Comparison of ENCODE assay signal across 7 cellular contexts in genomic region chr17:78013683-78014467, GRCh38. TPM values are rescaled to one million over a fixed set of nuclear protein-coding genes. Genes with fewer than 3 reads are reported as not detected.
DNase-seq lines count a peak whose midpoint lies in the region; ATAC-seq, FAIRE-seq and TF ChIP-seq lines count a peak whose summit lies in the region.

No MANE protein-coding gene starts in this region.

- POLR2A ChIA-PET in GM12878 (lab: Charles Lee) = no interaction called here

- H3K4me3 ChIP-seq in GM06990 (replicated peaks; ENCODE audit: low read depth, low read length) (no peak overlapping the region), NB4 (ENCODE audit: low read depth, low read length) (no peak overlapping the region), GM12878 (no peak overlapping the region)

- peak; percentile 87 for ATAC-seq in SK-N-SH treated with all-trans-retinoic acid at 6 μM for 48 hours
- ATAC-seq in GM12878 = peak; percentile 74
- ATAC-seq in HG03469 (IDR thresholded peaks at IDR 0.05; ENCODE audit: unreplicated experiment) = no peak

- H3K9ac ChIP-seq in GM12878 (ENCODE audit: control insufficient read depth, insufficient read depth, low read length) = no peak overlapping the region

- DNase-seq in GM06990 (ENCODE audit: extremely low read depth, insufficient read length) = no peak
- peak; percentile 74 for DNase-seq in NB4 (ENCODE audit: low read depth)
- peak; percentile 20 for DNase-seq in GM12878 (ENCODE audit: low read depth, low spot score)
- DNase-seq in iPS-NIHi11 (ENCODE audit: low spot score) = peak; percentile 61
- DNase-seq in stimulated activated CD4-positive, alpha-beta T cell treated with anti-CD3 and anti-CD28 coated beads, Interleukin-12 subunit alpha, Interleukin-12 subunit beta, amount 100 ng/mL, for 48 hours (ENCODE audit: low read depth in 2 of 3, low spot score in 1 of 3) = peak in 2 of 3 donors; percentile 12 to 57

- SMC1A ChIA-PET in GM12878 (lab: Charles Lee; ENCODE audit: uncharacterized antibody, unreplicated experiment) = interaction anchor here (0.5 to 4.1 kb wide), 31 partner anchors 10 to 687 kb away, joined by 3 to 35 read pairs (median 4); no protein-coding TSS in a partner anchor

- RAD21 ChIA-PET in GM12878 (lab: Charles Lee; ENCODE audit: unreplicated experiment) = interaction anchor here (0.6 to 4.3 kb wide), 27 partner anchors 9 to 683 kb away, joined by 3 to 41 read pairs (median 4); partner anchors contain the start of gene TNRC6C

- no peak overlapping the region for H3K4me2 ChIP-seq in GM12878 (ENCODE audit: control insufficient read depth, insufficient read depth)

- TF ChIP-seq CTCF in GM06990 (IDR thresholded peaks at IDR 0.05; ENCODE audit: insufficient read depth, low read length, poor library complexity, severe bottlenecking) = peak; percentile 74
- TF ChIP-seq CTCF in NB4 (IDR thresholded peaks at IDR 0.05; ENCODE audit: low read depth, low read length) = peak; percentile 64
- peak; percentile 67 to 89 (median 79) for TF ChIP-seq CTCF in GM12878 (IDR thresholded peaks at IDR 0.05 in 2 of 3, conservative IDR thresholded peaks at IDR 0.05 in 1 of 3; ENCODE audit: control insufficient read depth in 2 of 3, extremely low read depth in 1 of 3, insufficient read depth in 1 of 3, low read depth in 3 of 3, low read length in 3 of 3)

- H3K4me1 ChIP-seq in GM12878 (ENCODE audit: control insufficient read depth, insufficient read depth, low read length) = no peaks in the 10 kb centered on the region

- 41% methylated on average over 4 of the region's 4 CpGs for WGBS in GM12878 (ENCODE audit: insufficient coverage, insufficient replicate concordance, low lambda C conversion rate, missing lambda C conversion rate)

- H3K79me2 ChIP-seq in GM12878 (ENCODE audit: control insufficient read depth, insufficient read depth, low read length) = no peaks in the 10 kb centered on the region

- H3K27me3 ChIP-seq in GM06990 (replicated peaks; ENCODE audit: control insufficient read depth, insufficient read depth, low read length) (no peaks in the 10 kb centered on the region; the same call in 1 of the 2 replicates), GM12878 (replicated peaks in 1 of 2; ENCODE audit: control insufficient read depth in 2 of 2, insufficient read depth in 2 of 2, low read length in 1 of 2) (no peaks in the 10 kb centered on the region)

- TF ChIP-seq EP300 in GM12878 (IDR thresholded peaks at IDR 0.05; ENCODE audit: borderline replicate concordance in 1 of 2, control insufficient read depth in 1 of 2, low read depth in 2 of 2, low read length in 2 of 2) = no peak

- no peak overlapping the region for H3K27ac ChIP-seq in GM12878 (ENCODE audit: control insufficient read depth, insufficient read depth)

- H3K36me3 ChIP-seq in GM06990 (ENCODE audit: control insufficient read depth, insufficient read depth, low read length) (no peaks in the 10 kb centered on the region), GM12878 (ENCODE audit: control insufficient read depth in 2 of 2, insufficient read depth in 2 of 2, low read length in 1 of 2) (no peaks in the 10 kb centered on the region)

- intact Hi-C loops in GM12878 (cut with micrococcal nuclease; ENCODE audit: unreplicated experiment) = loop anchor here (1.0 kb wide), 2 partner anchors 242 to 472 kb away; no protein-coding TSS in a partner anchor

- CTCF ChIA-PET in GM12878 (lab: Yijun Ruan, JAX) = interaction anchor here (0.6 to 9.4 kb wide), 60 partner anchors 9 to 1674 kb away, joined by 3 to 111 read pairs (median 4); no protein-coding TSS in a partner anchor

- peak; percentile 90 for FAIRE-seq in GM12878 (lab: Jason Lieb, UNC)

- in situ Hi-C loops in GM12878 (cut with MboI) = loop anchor here (5.0 kb wide), 1 partner anchor 477 kb away; no protein-coding TSS in a partner anchor

- BruUV-seq in GM12878 (replicated peaks; lab: Mats Ljungman, UMichigan) = no TSS peak

- no peaks in the 10 kb centered on the region for H3K9me3 ChIP-seq in GM12878 (replicated peaks; ENCODE audit: control insufficient read depth, insufficient read depth, low read length)

- H2AFZ ChIP-seq in GM12878 (ENCODE audit: control insufficient read depth, low read depth, low read length) = no peak overlapping the region

- TF ChIP-seq POLR2A in NB4 (IDR thresholded peaks at IDR 0.05; ENCODE audit: extremely low read depth, insufficient read length) (no peak), GM12878 (IDR thresholded peaks at IDR 0.05; ENCODE audit: low read depth, low read length) (no peak)

- peak; percentile 94 for TF ChIP-seq RAD21 in GM12878 (IDR thresholded peaks at IDR 0.05; ENCODE audit: insufficient read depth, low read depth, low read length)

- no peaks in the 10 kb centered on the region for H4K20me1 ChIP-seq in GM12878 (ENCODE audit: control insufficient read depth, insufficient read depth)

TF ChIP-seq in SK-N-SH treated with all-trans-retinoic acid at 6 μM for 48 hours, 23 proteins besides CTCF, POLR2A, EP300 and RAD21:
- TF ChIP-seq ZNF8 (CRISPR knock-in tag; IDR thresholded peaks at IDR 0.05) (peak; percentile 67; the same call in 1 of the 2 replicates), ZNF70 (CRISPR knock-in tag; IDR thresholded peaks at IDR 0.05) (no peak; the same call in 1 of the 2 replicates)

TF ChIP-seq in GM12878, 131 proteins besides CTCF, POLR2A, EP300 and RAD21:
- TF ChIP-seq, protein P1, sequence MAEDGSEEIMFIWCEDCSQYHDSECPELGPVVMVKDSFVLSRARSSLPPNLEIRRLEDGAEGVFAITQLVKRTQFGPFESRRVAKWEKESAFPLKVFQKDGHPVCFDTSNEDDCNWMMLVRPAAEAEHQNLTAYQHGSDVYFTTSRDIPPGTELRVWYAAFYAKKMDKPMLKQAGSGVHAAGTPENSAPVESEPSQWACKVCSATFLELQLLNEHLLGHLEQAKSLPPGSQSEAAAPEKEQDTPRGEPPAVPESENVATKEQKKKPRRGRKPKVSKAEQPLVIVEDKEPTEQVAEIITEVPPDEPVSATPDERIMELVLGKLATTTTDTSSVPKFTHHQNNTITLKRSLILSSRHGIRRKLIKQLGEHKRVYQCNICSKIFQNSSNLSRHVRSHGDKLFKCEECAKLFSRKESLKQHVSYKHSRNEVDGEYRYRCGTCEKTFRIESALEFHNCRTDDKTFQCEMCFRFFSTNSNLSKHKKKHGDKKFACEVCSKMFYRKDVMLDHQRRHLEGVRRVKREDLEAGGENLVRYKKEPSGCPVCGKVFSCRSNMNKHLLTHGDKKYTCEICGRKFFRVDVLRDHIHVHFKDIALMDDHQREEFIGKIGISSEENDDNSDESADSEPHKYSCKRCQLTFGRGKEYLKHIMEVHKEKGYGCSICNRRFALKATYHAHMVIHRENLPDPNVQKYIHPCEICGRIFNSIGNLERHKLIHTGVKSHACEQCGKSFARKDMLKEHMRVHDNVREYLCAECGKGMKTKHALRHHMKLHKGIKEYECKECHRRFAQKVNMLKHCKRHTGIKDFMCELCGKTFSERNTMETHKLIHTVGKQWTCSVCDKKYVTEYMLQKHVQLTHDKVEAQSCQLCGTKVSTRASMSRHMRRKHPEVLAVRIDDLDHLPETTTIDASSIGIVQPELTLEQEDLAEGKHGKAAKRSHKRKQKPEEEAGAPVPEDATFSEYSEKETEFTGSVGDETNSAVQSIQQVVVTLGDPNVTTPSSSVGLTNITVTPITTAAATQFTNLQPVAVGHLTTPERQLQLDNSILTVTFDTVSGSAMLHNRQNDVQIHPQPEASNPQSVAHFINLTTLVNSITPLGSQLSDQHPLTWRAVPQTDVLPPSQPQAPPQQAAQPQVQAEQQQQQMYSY (CRISPR knock-in tag; IDR thresholded peaks at IDR 0.05) = no peak
- TF ChIP-seq ELK1 (IDR thresholded peaks at IDR 0.05; ENCODE audit: low read depth, low read length) (no peak), SMC3 (IDR thresholded peaks at IDR 0.05; ENCODE audit: borderline replicate concordance, low read length) (peak; percentile 93), RFX5 (IDR thresholded peaks at IDR 0.05; ENCODE audit: low read depth, low read length) (no peak)

RNA-seq across cellular contexts. Expression of gene TNRC6C, which starts 55.4 kb away (rescaled TPM):
- total RNA-seq in GM12878 (2013; cell fraction: nucleolus; rRNA removed) = 21.2 and 22.9 TPM in 2 replicates
- total RNA-seq in GM12878 (2014; rRNA removed) (1.5 and 3.2 TPM in 2 replicates), GM12878 (2014; rRNA removed; fragmentation: Illumina TruSeq; extraction: Trizol) (1.0 and 1.8 TPM in 2 replicates), GM12878 (2021) (5.4 and 6.1 TPM in 2 replicates)
- 0.49 TPM for polyA plus RNA-seq in GM12878 (2011; ENCODE audit: low read depth)
- polyA plus RNA-seq in GM12878 (2011; rRNA removed) (0.90 and 0.98 TPM in 2 replicates), GM12878 (2014; fragmentation: Illumina TruSeq; extraction: Trizol) (2.0 and 2.5 TPM in 2 replicates), GM12878 (2014; fragmentation: Nextera tagmentation; extraction: Ambion mirVana) (under 1 TPM; 0.40 to 0.43 TPM), GM12878 (2014; rRNA removed) (1.4 and 2.4 TPM in 2 replicates), GM12878 (2016; fragmentation: Nextera tagmentation; extraction: Ambion mirVana) (under 1 TPM; 0.67 to 0.88 TPM)
- polyA plus RNA-seq in GM12878 (2011; cell fraction: cytosol; rRNA removed) = 0.85 and 1.0 TPM in 2 replicates
- 4.1 and 5.7 TPM in 2 replicates for polyA plus RNA-seq in GM12878 (2011; cell fraction: nucleus; rRNA removed)
- 0.97 and 1.1 TPM in 2 replicates for polyA plus RNA-seq in GM12878 (2012)
- polyA minus RNA-seq in GM12878 (2011; rRNA and poly(A)+ RNA removed) = 7.9 and 9.0 TPM in 2 replicates
- polyA minus RNA-seq in GM12878 (2011; cell fraction: cytosol; rRNA and poly(A)+ RNA removed) = 1.9 and 7.1 TPM in 2 replicates
- 4.4 and 5.6 TPM in 2 replicates for polyA minus RNA-seq in GM12878 (2011; cell fraction: nucleus; rRNA and poly(A)+ RNA removed)
